9 cellular contexts compared by ENCODE assay signal in the genomic region with DNA sequence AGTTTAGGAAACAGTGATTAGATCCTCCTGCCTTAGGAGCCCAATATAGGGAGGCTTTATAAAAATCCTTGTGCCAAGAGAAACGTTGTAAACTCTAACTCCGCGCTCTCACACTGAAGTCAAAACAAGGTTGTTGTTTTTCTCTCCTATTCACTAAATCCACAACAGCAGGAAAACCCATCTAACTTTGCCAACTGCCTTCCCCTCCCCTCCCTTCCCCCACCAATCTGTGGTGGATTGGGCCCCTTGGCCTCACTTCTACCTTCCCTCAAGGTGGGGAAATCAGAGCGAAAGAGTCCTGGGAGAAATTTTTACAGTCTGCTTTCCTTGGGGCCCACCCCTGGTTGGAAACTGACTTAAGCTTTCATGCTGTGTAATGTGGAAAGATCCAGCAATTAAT. TPM values are rescaled to one million over a fixed set of nuclear protein-coding genes. Genes with fewer than 3 reads are reported as not detected.
DNase-seq lines count a peak whose midpoint lies in the region; ATAC-seq, FAIRE-seq and TF ChIP-seq lines count a peak whose summit lies in the region.
"Had no signal": no experiment of that assay in that cellular context is flagged by ENCODE, and none has a peak within 500 bp of the region (broad histone marks: within the 10 kb centered on the region; RNA-seq: fewer than 3 reads in every experiment).

No MANE protein-coding gene starts in this region.

- TF ChIP-seq POLR2A in A549 (IDR thresholded peaks at IDR 0.05; ENCODE audit: low read length): no peak

- no peak for DNase-seq in A549 (ENCODE audit: low read depth in 1 of 2, low spot score in 1 of 2)
- DNase-seq in Karpas-422: no peak
- no peak for DNase-seq in coronary artery (ENCODE audit: low spot score)
- DNase-seq in natural killer cell: no peak
- DNase-seq in DMS79 (lab: John Stamatoyannopoulos, UW): no peak
- DNase-seq in GM19240 (ENCODE audit: insufficient read length, low spot score): no peak
- no peak for DNase-seq in NCI-H2227 treated with DMSO at 0.1 percent for 48 hours (lab: John Stamatoyannopoulos, UW)

- TF ChIP-seq CTCF in A549 (IDR thresholded peaks at IDR 0.05) (no peak), coronary artery (IDR thresholded peaks at IDR 0.05) (no peak), natural killer cell (IDR thresholded peaks at IDR 0.05) (no peak)

- H3K4me3 Mint-ChIP-seq in natural killer cell: peak overlapping the region; percentile 94

- H3K4me1 Mint-ChIP-seq in natural killer cell: peaks cover 34 to 35% of the 10 kb centered on the region in 2 donors

- H3K4me2 ChIP-seq in A549: peak overlapping the region; percentile 83
- H3K4me2 ChIP-seq in Karpas-422 (ENCODE audit: low read depth, low read length, poor library complexity, severe bottlenecking): peak overlapping the region; percentile 80

- intact Hi-C loops in natural killer cell (cut with micrococcal nuclease): loop anchor here (1.0 to 5.0 kb wide), 4 partner anchors 16 to 1865 kb away; a partner anchor contains a TSS

- no peak for FAIRE-seq in A549 (lab: Jason Lieb, UNC)

- no peaks in the 10 kb centered on the region for H3K9me2 ChIP-seq in Karpas-422 (replicated peaks; ENCODE audit: insufficient read depth, low read length)

- no peak for ATAC-seq in A549
- ATAC-seq in natural killer cell: no peak
- ATAC-seq in HG02938 (IDR thresholded peaks at IDR 0.05; ENCODE audit: unreplicated experiment): no peak

- H3K36me3 Mint-ChIP-seq in natural killer cell: no peaks in the 10 kb centered on the region

- peaks cover 0 to 8% of the 10 kb centered on the region in 2 donors for H3K27me3 Mint-ChIP-seq in natural killer cell (ENCODE audit: low read depth in 2 of 2)

- H3K9me3 ChIP-seq in A549 (no peaks in the 10 kb centered on the region), Karpas-422 (ENCODE audit: low read length) (no peaks in the 10 kb centered on the region)

- POLR2A ChIA-PET in A549 (lab: Yijun Ruan, JAX): interaction anchor here (1.1 to 1.6 kb wide), 2 partner anchors 349 to 357 kb away, joined by 3 to 8 read pairs; a partner anchor contains a TSS

- CTCF ChIA-PET in A549 (lab: Yijun Ruan, JAX): interaction anchor here (0.6 to 2.0 kb wide), 2 partner anchors 50 to 358 kb away, joined by 3 to 4 read pairs; no protein-coding TSS in a partner anchor

- peak overlapping the region; percentile 99 to 100 for H3K27ac ChIP-seq in A549
- no peak overlapping the region for H3K27ac ChIP-seq in Karpas-422 (ENCODE audit: low read length)
- peak overlapping the region; percentile 94 to 100 for H3K27ac ChIP-seq in coronary artery

- H3K9ac ChIP-seq in Karpas-422 (ENCODE audit: low read length): peak overlapping the region; percentile 89

- H3K36me3 ChIP-seq in Karpas-422 (ENCODE audit: insufficient read depth, low read length): no peaks in the 10 kb centered on the region; the same call in 1 of the 2 replicates
- H3K36me3 ChIP-seq: cardiac muscle cell had no signal

- H4K20me1 ChIP-seq in Karpas-422 (ENCODE audit: insufficient read depth, low read depth, low read length): no peaks in the 10 kb centered on the region

- no peak for TF ChIP-seq EP300 in A549 (IDR thresholded peaks at IDR 0.05)

- H3K79me2 ChIP-seq in Karpas-422 (ENCODE audit: low read length): no peaks in the 10 kb centered on the region

- H3K4me3 ChIP-seq in A549: peak overlapping the region; percentile 91; the same call in 2 of the 3 replicates
- peak overlapping the region; percentile 84 for H3K4me3 ChIP-seq in Karpas-422 (ENCODE audit: low read length)
- H3K4me3 ChIP-seq in coronary artery: peak overlapping the region; percentile 73

- H3K9me3 Mint-ChIP-seq in natural killer cell: no peaks in the 10 kb centered on the region

- WGBS in A549 (ENCODE audit: missing lambda C conversion rate): 78% methylated on average over 4 of the region's 4 CpGs

- no peaks in the 10 kb centered on the region for H3K27me3 ChIP-seq in Karpas-422 (ENCODE audit: low read length)
- H3K27me3 ChIP-seq: cardiac muscle cell had no signal

- no peak for TF ChIP-seq RAD21 in A549 (conservative IDR thresholded peaks at IDR 0.05 in 1 of 2, IDR thresholded peaks at IDR 0.05 in 1 of 2)

- no peak overlapping the region for H2AFZ ChIP-seq in Karpas-422 (ENCODE audit: low read length)

- peaks cover 25% of the 10 kb centered on the region for H3K4me1 ChIP-seq in A549
- peaks cover 41% of the 10 kb centered on the region for H3K4me1 ChIP-seq in Karpas-422 (ENCODE audit: low read length)

- H3K27ac Mint-ChIP-seq in natural killer cell: peak overlapping the region; percentile 91 to 99

TF ChIP-seq in A549, 52 proteins besides CTCF, POLR2A, EP300 and RAD21:
- TF ChIP-seq HDAC2 (IDR thresholded peaks at IDR 0.05): no peak
- TF ChIP-seq KDM5A (IDR thresholded peaks at IDR 0.05): no peak
- no peak for TF ChIP-seq HOXB13 (CRISPR knock-in tag; IDR thresholded peaks at IDR 0.05; ENCODE audit: low read depth)
- no peak for TF ChIP-seq FOXS1 (CRISPR knock-in tag; IDR thresholded peaks at IDR 0.05)
- no peak for TF ChIP-seq RNF2 (IDR thresholded peaks at IDR 0.05; ENCODE audit: borderline replicate concordance, low read depth)
- TF ChIP-seq, protein P1, sequence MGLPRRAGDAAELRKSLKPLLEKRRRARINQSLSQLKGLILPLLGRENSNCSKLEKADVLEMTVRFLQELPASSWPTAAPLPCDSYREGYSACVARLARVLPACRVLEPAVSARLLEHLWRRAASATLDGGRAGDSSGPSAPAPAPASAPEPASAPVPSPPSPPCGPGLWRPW (IDR thresholded peaks at IDR 0.05): no peak
- no peak for TF ChIP-seq POLR2AphosphoS2 (conservative IDR thresholded peaks at IDR 0.05; ENCODE audit: low read length)
- TF ChIP-seq JUNB (IDR thresholded peaks at IDR 0.05): no peak
- TF ChIP-seq, protein P2, sequence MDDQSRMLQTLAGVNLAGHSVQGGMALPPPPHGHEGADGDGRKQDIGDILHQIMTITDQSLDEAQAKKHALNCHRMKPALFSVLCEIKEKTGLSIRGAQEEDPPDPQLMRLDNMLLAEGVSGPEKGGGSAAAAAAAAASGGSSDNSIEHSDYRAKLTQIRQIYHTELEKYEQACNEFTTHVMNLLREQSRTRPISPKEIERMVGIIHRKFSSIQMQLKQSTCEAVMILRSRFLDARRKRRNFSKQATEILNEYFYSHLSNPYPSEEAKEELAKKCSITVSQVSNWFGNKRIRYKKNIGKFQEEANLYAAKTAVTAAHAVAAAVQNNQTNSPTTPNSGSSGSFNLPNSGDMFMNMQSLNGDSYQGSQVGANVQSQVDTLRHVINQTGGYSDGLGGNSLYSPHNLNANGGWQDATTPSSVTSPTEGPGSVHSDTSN (IDR thresholded peaks at IDR 0.05): no peak
- no peak for TF ChIP-seq RFX5 (IDR thresholded peaks at IDR 0.05)
- no peak for TF ChIP-seq ESRRA (IDR thresholded peaks at IDR 0.05; ENCODE audit: borderline replicate concordance, low read length)
- no peak for TF ChIP-seq GATA3 (IDR thresholded peaks at IDR 0.05; ENCODE audit: borderline replicate concordance)
- TF ChIP-seq EHMT2 (IDR thresholded peaks at IDR 0.05; ENCODE audit: low read depth): no peak

RNA-seq across cellular contexts. Expression of a gene that starts 1.4 kb away (rescaled TPM):
- polyA plus RNA-seq in A549 (2011; rRNA removed) (7.5 and 7.6 TPM in 2 replicates), A549 (2017; fragmentation: RNase III; extraction: RNeasy Plus Mini Kit Qiagen cat#74134 plus additional on column Dnase treatment) (4.1 to 4.3 TPM (median 4.2 TPM) in 3 replicates)
- polyA plus RNA-seq in A549 (2012; cell fraction: cytosol; rRNA removed): 2.5 and 2.9 TPM in 2 replicates
- polyA plus RNA-seq in A549 (2012; cell fraction: nucleus; rRNA removed): 3.0 and 3.5 TPM in 2 replicates
- 3.3 and 4.3 TPM in 2 replicates for polyA minus RNA-seq in A549 (2011; rRNA and poly(A)+ RNA removed)
- total RNA-seq in Karpas-422 (2014; rRNA removed; shearing (Covaris generic); ENCODE audit: low replicate concordance): 9.7 and 10.9 TPM in 2 replicates
- 10 to 100 TPM in 2 of 3 donors, 1 to 10 TPM in 1; 7.0 to 11.7 (median 10.4) TPM for total RNA-seq in natural killer cell

RNA-seq across cellular contexts. Expression of a gene that starts 42.4 kb away (rescaled TPM):
- polyA plus RNA-seq in A549 (2011; rRNA removed): not detected in 2 replicates
- not detected in 2 replicates for polyA plus RNA-seq in A549 (2012; cell fraction: cytosol; rRNA removed)
- polyA plus RNA-seq in A549 (2012; cell fraction: nucleus; rRNA removed): 0.04 TPM in 1 of 2 replicates, not detected in the other
- polyA plus RNA-seq in A549 (2017; fragmentation: RNase III; extraction: RNeasy Plus Mini Kit Qiagen cat#74134 plus additional on column Dnase treatment): not detected in 3 replicates
- polyA minus RNA-seq in A549 (2011; rRNA and poly(A)+ RNA removed): not detected in 2 replicates
- 0.15 TPM in 1 of 2 replicates, not detected in the other for total RNA-seq in Karpas-422 (2014; rRNA removed; shearing (Covaris generic); ENCODE audit: low replicate concordance)
- total RNA-seq in natural killer cell: under 1 TPM in 1 of 3 donors, not detected in 2; 0.08 TPM
- polyA plus RNA-seq: cardiac muscle cell had no signal

RNA-seq across cellular contexts. Expression of a gene that starts 59.2 kb away (rescaled TPM):
- polyA plus RNA-seq in A549 (2011; rRNA removed) (not detected in 2 replicates), A549 (2017; fragmentation: RNase III; extraction: RNeasy Plus Mini Kit Qiagen cat#74134 plus additional on column Dnase treatment) (not detected in 3 replicates)
- not detected in 2 replicates for polyA plus RNA-seq in A549 (2012; cell fraction: cytosol; rRNA removed)
- not detected in 2 replicates for polyA plus RNA-seq in A549 (2012; cell fraction: nucleus; rRNA removed)
- not detected in 2 replicates for polyA minus RNA-seq in A549 (2011; rRNA and poly(A)+ RNA removed)
- not detected in 2 replicates for total RNA-seq in Karpas-422 (2014; rRNA removed; shearing (Covaris generic); ENCODE audit: low replicate concordance)
- not detected for total RNA-seq in natural killer cell
- total RNA-seq: cardiac muscle cell had no signal
- polyA plus RNA-seq: cardiac muscle cell had no signal
